In genomic region chr14:100709252-100709955, GRCh38 we compare ENCODE assay signal across 8 cellular contexts. TPM values are rescaled to one million over a fixed set of nuclear protein-coding genes. Genes with fewer than 3 reads are reported as not detected.
DNase-seq lines count a peak whose midpoint lies in the region; ATAC-seq and TF ChIP-seq lines count a peak whose summit lies in the region.
"Had no signal": no experiment of that assay in that cellular context is flagged by ENCODE, and none has a peak within 500 bp of the region (broad histone marks: within the 10 kb centered on the region; RNA-seq: fewer than 3 reads in every experiment).

No MANE protein-coding gene starts in this region.

- ATAC-seq in GM21447 (IDR thresholded peaks at IDR 0.05; ENCODE audit: unreplicated experiment): no peak

- WGBS in adrenal gland, 4 donors: 24 to 52% (median 35%) methylated on average over 32 to 50 of the region's 50 CpGs
- 15% methylated on average over 42 of the region's 50 CpGs for WGBS in hepatocyte (ENCODE audit: low lambda C conversion rate, missing lambda C conversion rate)

- peaks cover 31 to 52% of the 10 kb centered on the region in 2 donors for H3K4me1 ChIP-seq in adrenal gland (replicated peaks in 1 of 2)
- H3K4me1 ChIP-seq in hepatocyte (ENCODE audit: insufficient read depth): peaks cover 35% of the 10 kb centered on the region
- peaks cover 11% of the 10 kb centered on the region for H3K4me1 ChIP-seq in stomach smooth muscle (ENCODE audit: control insufficient read depth, insufficient read depth, low read length)

- intact Hi-C loops in adrenal gland (cut with DNase I): no loop called here

- H3K79me2 ChIP-seq in hepatocyte: no peaks in the 10 kb centered on the region

- H3K27me3 ChIP-seq in adrenal gland: no peaks in the 10 kb centered on the region
- no peaks in the 10 kb centered on the region for H3K27me3 ChIP-seq in hepatocyte
- H3K27me3 ChIP-seq in stomach smooth muscle (ENCODE audit: control insufficient read depth in 1 of 2, insufficient read depth in 2 of 2, low read length in 2 of 2): peaks cover 0 to 5% of the 10 kb centered on the region in 2 donors

- peak overlapping the region; percentile 21 to 35 for H3K9ac ChIP-seq in stomach smooth muscle (ENCODE audit: low read length in 2 of 2)

- no peaks in the 10 kb centered on the region for H3K9me2 ChIP-seq in hepatocyte (replicated peaks; ENCODE audit: insufficient read depth)

- H4K20me1 ChIP-seq in hepatocyte (ENCODE audit: insufficient read depth, poor library complexity, severe bottlenecking): no peaks in the 10 kb centered on the region

- H3K9me3 ChIP-seq in adrenal gland (replicated peaks in 1 of 3) (no peaks in the 10 kb centered on the region), hepatocyte (ENCODE audit: low read depth) (no peaks in the 10 kb centered on the region), stomach smooth muscle (ENCODE audit: control insufficient read depth in 2 of 2, low read length in 2 of 2) (no peaks in the 10 kb centered on the region)

- DNase-seq in GM20000 (ENCODE audit: low spot score): peak; percentile 66
- DNase-seq in adrenal gland: peak in 4 of 7 donors; percentile 48 to 73 (median 60)
- peak; percentile 73 for DNase-seq in hepatocyte (ENCODE audit: low spot score)
- DNase-seq in amniotic stem cell (lab: John Stamatoyannopoulos, UW): no peak
- no peak for DNase-seq in cerebellar nuclear complex (lab: John Stamatoyannopoulos, UW)

- H3K36me3 ChIP-seq in adrenal gland (replicated peaks in 1 of 2) (no peaks in the 10 kb centered on the region), hepatocyte (replicated peaks; ENCODE audit: insufficient read depth, low read depth) (no peaks in the 10 kb centered on the region), stomach smooth muscle (ENCODE audit: control insufficient read depth in 2 of 2, insufficient read depth in 2 of 2, low read length in 2 of 2) (no peaks in the 10 kb centered on the region)

- no peak for TF ChIP-seq CTCF in GM20000 (IDR thresholded peaks at IDR 0.05; ENCODE audit: extremely low read depth, missing control alignments)
- TF ChIP-seq CTCF in adrenal gland (IDR thresholded peaks at IDR 0.05): peak; percentile 8 to 63 (median 45)
- TF ChIP-seq CTCF in hepatocyte (IDR thresholded peaks at IDR 0.05; ENCODE audit: poor library complexity): peak; percentile 43

- peak overlapping the region; percentile 81 for H3K4me2 ChIP-seq in hepatocyte

- TF ChIP-seq POLR2A in adrenal gland (IDR thresholded peaks at IDR 0.05): no peak

- H2AFZ ChIP-seq in hepatocyte: no peak overlapping the region

- peak overlapping the region in 1 of 4 donors; percentile 19 for H3K4me3 ChIP-seq in adrenal gland
- H3K4me3 ChIP-seq in hepatocyte: no peak overlapping the region
- peak overlapping the region in 1 of 2 donors; percentile 40 for H3K4me3 ChIP-seq in stomach smooth muscle (ENCODE audit: low read length in 2 of 2)

- H3K27ac ChIP-seq in adrenal gland: peak overlapping the region; percentile 63 to 97 (median 93)
- peak overlapping the region; percentile 97 for H3K27ac ChIP-seq in hepatocyte
- H3K27ac ChIP-seq in stomach smooth muscle (ENCODE audit: low read length): peak overlapping the region; percentile 62

RNA-seq across cellular contexts. Expression of gene DLK1, which starts 17.3 kb away (rescaled TPM):
- total RNA-seq in adrenal gland: 1,000 to 10,000 TPM; 1,488 to 2,787 (median 2,011) TPM
- polyA plus RNA-seq in adrenal gland: 1,000 to 10,000 TPM in 1 of 3 donors, 100 to 1,000 TPM in 2; 426 to 1,401 (median 972) TPM
- 1,033 and 1,378 TPM in 2 replicates for total RNA-seq in hepatocyte
- 3,299 and 3,695 TPM in 2 replicates for polyA plus RNA-seq in hepatocyte
- total RNA-seq: dermis microvascular lymphatic vessel endothelial cell had no signal

Comparison
In these comparisons a context has a peak if more than half of its experiments do, and no peak if none do; other contexts are left out.
1. DNase-seq: peak in GM20000 (single experiment), adrenal gland (4 of 7) and hepatocyte (single experiment); none in amniotic stem cell (single experiment) and cerebellar nuclear complex (0 of 2).
2. Peak in every context shown above with its lines, with median percentiles within 50 percentile points of each other: H3K27ac ChIP-seq.